Comparison of ENCODE assay signal across 8 cellular contexts in genomic region chr15:91055548-91056331, GRCh38. TPM values are rescaled to one million over a fixed set of nuclear protein-coding genes. Genes with fewer than 3 reads are reported as not detected.
DNase-seq lines count a peak whose midpoint lies in the region; ATAC-seq, FAIRE-seq and TF ChIP-seq lines count a peak whose summit lies in the region.

No MANE protein-coding gene starts in this region.

- WGBS in thyroid gland, 2 donors, result 26 to 28% methylated on average over 11 of the region's 11 CpGs

- no TSS peak for BruUV-seq in HCT116 (replicated peaks; lab: Mats Ljungman, UMichigan)

- H3K9me3 ChIP-seq in HCT116 (ENCODE audit: control insufficient read depth in 1 of 2, insufficient read depth in 1 of 2, low read depth in 1 of 2, low read length in 2 of 2) (no peaks in the 10 kb centered on the region), thyroid gland (no peaks in the 10 kb centered on the region)

- peaks cover 0 to 6% of the 10 kb centered on the region in 2 experiments; a peak in 1 of 4 replicates for H3K4me1 ChIP-seq in HCT116 (ENCODE audit: control insufficient read depth in 1 of 2, insufficient read depth in 2 of 2, low read length in 2 of 2)
- H3K4me1 ChIP-seq in thyroid gland, result no peaks in the 10 kb centered on the region

- no peaks in the 10 kb centered on the region for H3K36me3 ChIP-seq in HCT116 (ENCODE audit: control insufficient read depth in 1 of 2, insufficient read depth in 2 of 2, low read length in 2 of 2)
- no peaks in the 10 kb centered on the region for H3K36me3 ChIP-seq in thyroid gland

- peak; percentile 98 for ATAC-seq in HCT116
- no peak for ATAC-seq in GM18867 (IDR thresholded peaks at IDR 0.05; ENCODE audit: unreplicated experiment)

- H4K20me1 ChIP-seq in HCT116 (ENCODE audit: insufficient read depth), result no peaks in the 10 kb centered on the region

- H3K4me3 ChIP-seq in HCT116 (replicated peaks in 1 of 2; ENCODE audit: low read depth in 1 of 2, low read length in 2 of 2) (0 out of 4 replicates have a peak overlapping the region, but pooled peaks of 1 of the 2 experiments have one; percentile 18), thyroid gland (replicated peaks in 1 of 3) (no peak overlapping the region)

- H3K79me2 ChIP-seq in HCT116 (ENCODE audit: insufficient read depth, low read length), result no peaks in the 10 kb centered on the region

- POLR2A ChIA-PET in HCT116 (lab: Charles Lee), result interaction anchor here (1.5 kb wide), 1 partner anchor 213 kb away, joined by 3 read pairs; no protein-coding TSS in a partner anchor

- DNase-seq in DMS114 treated with DMSO at 0.1 percent for 48 hours (lab: John Stamatoyannopoulos, UW; ENCODE audit: unreplicated experiment), result peak; percentile 82
- peak; percentile 75 for DNase-seq in HCT116 (ENCODE audit: low read depth, low spot score)
- DNase-seq in NCI-H2227 (lab: John Stamatoyannopoulos, UW; ENCODE audit: unreplicated experiment), result peak; percentile 88
- peak; percentile 23 to 30 for DNase-seq in activated CD4-positive, alpha-beta T cell treated with anti-CD3 and anti-CD28 coated beads for 4 hours
- peak; percentile 87 for DNase-seq in medulla oblongata (ENCODE audit: extremely low spot score)
- DNase-seq in thyroid gland, result peak; percentile 53 to 60

- RAD21 ChIA-PET in HCT116 (lab: Charles Lee; ENCODE audit: low non-redundant PET in 1 of 2, low total read pairs in 2 of 2, uncharacterized antibody in 2 of 2, unreplicated experiment in 2 of 2), result interaction anchor here (0.5 to 2.2 kb wide), 5 partner anchors 169 to 1481 kb away, joined by 3 to 13 read pairs (median 4); no protein-coding TSS in a partner anchor

- no peaks in the 10 kb centered on the region for H3K9me2 ChIP-seq in HCT116 (ENCODE audit: insufficient read depth)

- intact Hi-C loops in HCT116 (cut with micrococcal nuclease), result loop anchor here (1.0 kb wide), 3 partner anchors 169 to 1027 kb away; no protein-coding TSS in a partner anchor
- intact Hi-C loops in thyroid gland (cut with DNase I), result loop anchor here (2.0 kb wide), 1 partner anchor 215 kb away; no protein-coding TSS in a partner anchor

- H3K27ac ChIP-seq in HCT116 (ENCODE audit: low read depth, low read length) (no peak overlapping the region), thyroid gland (no peak overlapping the region)

- H2AFZ ChIP-seq in HCT116 (ENCODE audit: low read depth, low read length, poor library complexity, severe bottlenecking), result peak overlapping the region; percentile 64

- peak; percentile 94 for TF ChIP-seq RAD21 in HCT116 (IDR thresholded peaks at IDR 0.05; ENCODE audit: low read depth)

- H3K4me2 ChIP-seq in HCT116 (ENCODE audit: low read length), result peak overlapping the region; percentile 48

- CTCF ChIA-PET in HCT116 (lab: Charles Lee), result interaction anchor here (0.6 to 5.3 kb wide), 17 partner anchors 9 to 243 kb away, joined by 3 to 82 read pairs (median 5); partner anchors contain the start of genes HDDC3 and UNC45A

- peak; percentile 83 to 89 (median 88) for TF ChIP-seq CTCF in HCT116 (IDR thresholded peaks at IDR 0.05 in 2 of 3, conservative IDR thresholded peaks at IDR 0.05 in 1 of 3; ENCODE audit: borderline replicate concordance in 1 of 3, insufficient read depth in 1 of 3, low read depth in 2 of 3, low read length in 2 of 3)
- TF ChIP-seq CTCF in thyroid gland (IDR thresholded peaks at IDR 0.05), result peak in 5 of 6 experiments; percentile 54 to 73 (median 65)

- H3K9ac ChIP-seq in HCT116 (ENCODE audit: low read length), result no peak overlapping the region

- TF ChIP-seq POLR2A in HCT116 (IDR thresholded peaks at IDR 0.05; ENCODE audit: borderline replicate concordance, extremely low read depth, insufficient read depth, insufficient read length) (no peak), thyroid gland (IDR thresholded peaks at IDR 0.05) (no peak)

- H3K27me3 ChIP-seq in HCT116 (ENCODE audit: insufficient read depth, low read length) (peaks cover 67% of the 10 kb centered on the region), thyroid gland (no peaks in the 10 kb centered on the region)

- peak; percentile 37 for FAIRE-seq in endometrium (lab: Jason Lieb, UNC)

TF ChIP-seq in HCT116, 20 proteins besides CTCF, POLR2A, EP300 and RAD21:
- TF ChIP-seq CBX3 (IDR thresholded peaks at IDR 0.05; ENCODE audit: low read depth), result no peak
- TF ChIP-seq YY1 (IDR thresholded peaks at IDR 0.05; ENCODE audit: extremely low read depth, insufficient replicate concordance, low read depth, low read length), result no peak
- TF ChIP-seq EZH2phosphoT487 (IDR thresholded peaks at IDR 0.05; ENCODE audit: borderline replicate concordance), result 0 out of 2 replicates have a peak, but pooled peaks have one; percentile 9
- peak; percentile 48 for TF ChIP-seq ELF1 (IDR thresholded peaks at IDR 0.05; ENCODE audit: borderline replicate concordance, low read depth)
- no peak for TF ChIP-seq ZNF274 (IDR thresholded peaks at IDR 0.05; ENCODE audit: low read depth, low read length)
- TF ChIP-seq TCF7L2 (IDR thresholded peaks at IDR 0.05; ENCODE audit: borderline replicate concordance, extremely low read depth, insufficient read depth, insufficient read length), result no peak
TF ChIP-seq in HCT116: peak in this region for 2.

RNA-seq across cellular contexts. Expression of gene VPS33B, which starts 33.3 kb away (rescaled TPM):
- total RNA-seq in HCT116 (2021; ENCODE audit: unreplicated experiment) (23.1 TPM), thyroid gland (10 to 100 TPM in 3 of 4 donors, 1 to 10 TPM in 1; 7.4 to 13.9 (median 12.4) TPM)
- polyA plus RNA-seq in HCT116 (2012), result 14.5 and 15.8 TPM in 2 replicates

RNA-seq across cellular contexts. Expression of gene SV2B, which starts 44.3 kb away (rescaled TPM):
- total RNA-seq in HCT116 (2021; ENCODE audit: unreplicated experiment) (not detected), thyroid gland (1 to 10 TPM in 3 of 4 donors, under 1 TPM in 1; 0.83 to 3.9 (median 2.2) TPM)
- polyA plus RNA-seq in HCT116 (2012), result 0.02 and 0.03 TPM in 2 replicates

Comparison
In these comparisons a context has a peak if more than half of its experiments do, and no peak if none do; other contexts are left out.
1. DNase-seq: peak in every context shown above with its lines; median percentile 88 in NCI-H2227; 87 in medulla oblongata; 82 in DMS114 treated with DMSO at 0.1 percent for 48 hours; 75 in HCT116; 56 in thyroid gland; 26 in activated CD4-positive, alpha-beta T cell treated with anti-CD3 and anti-CD28 coated beads for 4 hours.